Comparison of ENCODE assay signal across 8 cellular contexts in genomic region chr6:41066867-41067304, GRCh38. TPM values are rescaled to one million over a fixed set of nuclear protein-coding genes. Genes with fewer than 3 reads are reported as not detected.
DNase-seq lines count a peak whose midpoint lies in the region; ATAC-seq and TF ChIP-seq lines count a peak whose summit lies in the region.

No MANE protein-coding gene starts in this region.

- no peak for ATAC-seq in HG03159 (IDR thresholded peaks at IDR 0.05; ENCODE audit: unreplicated experiment)

- H2AFZ ChIP-seq in smooth muscle cell (ENCODE audit: low read depth): no peak overlapping the region

- 38% methylated on average over 3 of the region's 3 CpGs for WGBS in smooth muscle cell (ENCODE audit: low lambda C conversion rate)

- H3K4me1 ChIP-seq in smooth muscle cell (ENCODE audit: low read depth): peaks cover 9% of the 10 kb centered on the region

- TF ChIP-seq CTCF in smooth muscle cell (IDR thresholded peaks at IDR 0.05; ENCODE audit: borderline replicate concordance, insufficient read depth, poor library complexity, severe bottlenecking): peak; percentile 87

- H3K79me2 ChIP-seq in smooth muscle cell (ENCODE audit: low read depth): no peaks in the 10 kb centered on the region

- no peak overlapping the region for H3K4me3 ChIP-seq in smooth muscle cell

- peak; percentile 70 for DNase-seq in ELF-1 (ENCODE audit: low read depth, low spot score)
- peak; percentile 74 for DNase-seq in NAMALWA (ENCODE audit: low spot score)
- DNase-seq in SW480 (ENCODE audit: low spot score): peak; percentile 58
- peak; percentile 67 for DNase-seq in amniotic stem cell (lab: John Stamatoyannopoulos, UW)
- peak; percentile 34 for DNase-seq in hepatic stellate cell (ENCODE audit: low spot score)
- no peak for DNase-seq in smooth muscle cell (lab: John Stamatoyannopoulos, UW; ENCODE audit: unreplicated experiment)
- DNase-seq in cortex of kidney (lab: John Stamatoyannopoulos, UW): no peak

- no peaks in the 10 kb centered on the region for H3K9me3 ChIP-seq in smooth muscle cell (replicated peaks; ENCODE audit: low read depth)

- no peaks in the 10 kb centered on the region for H3K27me3 ChIP-seq in smooth muscle cell (ENCODE audit: low read depth)

- H3K36me3 ChIP-seq in smooth muscle cell (ENCODE audit: low read depth): no peaks in the 10 kb centered on the region

- no peaks in the 10 kb centered on the region for H4K20me1 ChIP-seq in smooth muscle cell (ENCODE audit: low read depth)

- H3K4me2 ChIP-seq in smooth muscle cell: no peak overlapping the region

- no peak overlapping the region for H3K27ac ChIP-seq in smooth muscle cell (ENCODE audit: low read depth)

- no peak overlapping the region for H3K9ac ChIP-seq in smooth muscle cell (ENCODE audit: low read depth)

- peaks cover 6% of the 10 kb centered on the region for H3F3A ChIP-seq in smooth muscle cell (ENCODE audit: low read depth)

RNA-seq across cellular contexts. Expression of gene OARD1, which starts 5.3 kb away (rescaled TPM):
- total RNA-seq in smooth muscle cell: 15.0 and 18.5 TPM in 2 replicates
- 21.2 and 27.2 TPM in 2 replicates for polyA plus RNA-seq in smooth muscle cell

RNA-seq across cellular contexts. Expression of gene NFYA, which starts 5.9 kb away (rescaled TPM):
- total RNA-seq in smooth muscle cell: 40.2 and 43.5 TPM in 2 replicates
- 20.6 and 22.4 TPM in 2 replicates for polyA plus RNA-seq in smooth muscle cell

RNA-seq across cellular contexts. Expression of gene APOBEC2, which starts 13.9 kb away (rescaled TPM):
- 1.0 TPM in 1 of 2 replicates, not detected in the other for total RNA-seq in smooth muscle cell
- 1.2 and 1.6 TPM in 2 replicates for polyA plus RNA-seq in smooth muscle cell

RNA-seq across cellular contexts. Expression of gene TSPO2, which starts 24.6 kb away (rescaled TPM):
- total RNA-seq in smooth muscle cell: not detected in 2 replicates
- not detected in 2 replicates for polyA plus RNA-seq in smooth muscle cell

RNA-seq across cellular contexts. Expression of gene UNC5CL, which starts 27.9 kb away (rescaled TPM):
- total RNA-seq in smooth muscle cell: 0.63 and 3.4 TPM in 2 replicates
- 1.1 and 1.3 TPM in 2 replicates for polyA plus RNA-seq in smooth muscle cell

Comparison
In these comparisons a context has a peak if more than half of its experiments do, and no peak if none do; other contexts are left out.
1. DNase-seq: peak in ELF-1 (single experiment), NAMALWA (single experiment), SW480 (single experiment), amniotic stem cell (single experiment) and hepatic stellate cell (single experiment); none in smooth muscle cell (single experiment) and cortex of kidney (single experiment).